22 cellular contexts compared by ENCODE assay signal in the genomic region with DNA sequence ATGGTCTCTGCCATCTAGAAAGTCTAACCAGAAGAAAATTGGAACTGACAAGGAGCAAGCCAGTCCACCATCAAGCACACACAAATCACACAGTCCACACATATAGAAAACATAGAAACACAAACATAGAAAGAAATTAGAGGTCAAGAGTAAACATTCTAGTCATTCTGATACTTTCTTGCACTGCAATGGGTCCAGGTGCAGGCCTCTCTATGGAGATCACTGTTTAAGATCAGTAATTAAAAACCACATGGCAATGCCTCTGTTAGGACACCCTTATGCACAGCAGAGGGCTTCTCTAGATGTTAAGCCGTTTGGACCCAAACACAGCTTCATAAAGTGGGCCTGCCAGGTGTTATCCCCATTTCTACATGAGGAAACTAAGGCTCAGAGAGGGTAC. TPM values are rescaled to one million over a fixed set of nuclear protein-coding genes. Genes with fewer than 3 reads are reported as not detected.
A peak's percentile ranks its signal among the peaks of the same experiment; 100 is the strongest.
DNase-seq lines count a peak whose midpoint lies in the region; ATAC-seq and TF ChIP-seq lines count a peak whose summit lies in the region.
"Had no signal": no experiment of that assay in that cellular context is flagged by ENCODE, and none has a peak within 500 bp of the region (broad histone marks: within the 10 kb centered on the region; RNA-seq: fewer than 3 reads in every experiment).

No MANE protein-coding gene starts in this region.

- H3K27me3 ChIP-seq in trophoblast cell (ENCODE audit: insufficient read depth, low read length): no peaks in the 10 kb centered on the region
- H3K27me3 ChIP-seq in gastroesophageal sphincter: no peaks in the 10 kb centered on the region

- H2AK5ac ChIP-seq in trophoblast cell (ENCODE audit: low read length): no peak overlapping the region

- no peak for TF ChIP-seq EP300 in gastroesophageal sphincter (IDR thresholded peaks at IDR 0.05)

- no peak overlapping the region for H3K18ac ChIP-seq in trophoblast cell (ENCODE audit: low read length)

- no peak for TF ChIP-seq POLR2A in gastroesophageal sphincter (IDR thresholded peaks at IDR 0.05)

- H3K36me3 ChIP-seq in trophoblast cell (ENCODE audit: control insufficient read depth in 1 of 2, insufficient read depth in 2 of 2, low read length in 2 of 2): no peaks in the 10 kb centered on the region
- H3K36me3 ChIP-seq in gastroesophageal sphincter: no peaks in the 10 kb centered on the region

- peak overlapping the region; percentile 39 for H3K4ac ChIP-seq in trophoblast cell (ENCODE audit: low read depth, low read length)

- no peak overlapping the region for H3K27ac ChIP-seq in trophoblast cell (ENCODE audit: low read depth, low read length)
- H3K27ac ChIP-seq in gastroesophageal sphincter: no peak overlapping the region

- H3K4me1 ChIP-seq in trophoblast cell (ENCODE audit: control insufficient read depth in 1 of 2, insufficient read depth in 2 of 2, low read length in 2 of 2): peaks cover 13 to 23% of the 10 kb centered on the region in 2 experiments
- H3K4me1 ChIP-seq in gastroesophageal sphincter: no peaks in the 10 kb centered on the region

- peaks cover 12% of the 10 kb centered on the region for H3K79me1 ChIP-seq in trophoblast cell (ENCODE audit: low read length)

- no peak overlapping the region for H3K9ac ChIP-seq in trophoblast cell (ENCODE audit: low read length)

- peak; percentile 62 for ATAC-seq in GM18868 (IDR thresholded peaks at IDR 0.05; ENCODE audit: unreplicated experiment)
- ATAC-seq in HG03280 (IDR thresholded peaks at IDR 0.05; ENCODE audit: unreplicated experiment): peak; percentile 50
- ATAC-seq in gastroesophageal sphincter: no peak
- no peak for ATAC-seq in HG03521 (IDR thresholded peaks at IDR 0.05; ENCODE audit: unreplicated experiment)
- ATAC-seq: HCT116, HepG2, Panc1 had no signal

- H2BK5ac ChIP-seq in trophoblast cell (ENCODE audit: low read depth, low read length, poor library complexity): no peak overlapping the region

- peak overlapping the region; percentile 52 for H2BK120ac ChIP-seq in trophoblast cell (ENCODE audit: insufficient read depth, low read length, poor library complexity)

- H3K9me3 ChIP-seq in trophoblast cell (ENCODE audit: insufficient read depth, low read depth, low read length) (no peaks in the 10 kb centered on the region), gastroesophageal sphincter (no peaks in the 10 kb centered on the region)

- H2AFZ ChIP-seq in trophoblast cell (ENCODE audit: insufficient read depth, low read length, poor library complexity): no peak overlapping the region

- peak overlapping the region; percentile 42 for H3K14ac ChIP-seq in trophoblast cell (ENCODE audit: low read length)

- no peak overlapping the region for H3K23ac ChIP-seq in trophoblast cell (ENCODE audit: low read length)

- no peak for TF ChIP-seq CTCF in GM10266 (IDR thresholded peaks at IDR 0.05; ENCODE audit: control insufficient read depth, insufficient read depth, low read depth, missing control alignments)
- TF ChIP-seq CTCF in gastroesophageal sphincter (IDR thresholded peaks at IDR 0.05): no peak

- H4K8ac ChIP-seq in trophoblast cell (ENCODE audit: low read depth, low read length): no peak overlapping the region

- H3K4me2 ChIP-seq in trophoblast cell (ENCODE audit: low read length): no peak overlapping the region

- peak overlapping the region; percentile 81 for H2BK12ac ChIP-seq in trophoblast cell (ENCODE audit: low read length)

- no CpG with 5 or more reads among the region's 1 CpG for WGBS in trophoblast cell (ENCODE audit: extremely low coverage, insufficient coverage, insufficient read length)
- 83% methylated on average over 1 of the region's 1 CpG; no CpG with 5 or more reads in 1 of the 2 donors for WGBS in gastroesophageal sphincter (ENCODE audit: low coverage in 1 of 2), 2 donors

- DNase-seq in GM10266 (ENCODE audit: extremely low spot score) (peak; percentile 17), trophoblast cell (no peak), occipital lobe (lab: John Stamatoyannopoulos, UW) (no peak)
- DNase-seq: CD8-positive, alpha-beta memory T cell; DMS153; DND-41; Kasumi-1; MV-4-11; NCI-H1105 treated with DMSO at 0.1 percent for 48 hours; NCI-H1694; NCI-H2029 treated with DMSO at 0.1 percent for 48 hours; NCI-H526 treated with DMSO at 0.1 percent for 48 hours; SHP77; T-helper 9 cell had no signal

- no peaks in the 10 kb centered on the region for H3K79me2 ChIP-seq in trophoblast cell (ENCODE audit: control insufficient read depth, insufficient read depth, low read length, poor library complexity)

- H4K12ac ChIP-seq in trophoblast cell (ENCODE audit: low read depth, low read length): no peak overlapping the region

- peak overlapping the region; percentile 73 for H4K91ac ChIP-seq in trophoblast cell (ENCODE audit: low read depth, low read length)

- H3K4me3 ChIP-seq in trophoblast cell (ENCODE audit: low read depth, low read length): no peak overlapping the region
- H3K4me3 ChIP-seq in gastroesophageal sphincter: no peak overlapping the region

RNA-seq across cellular contexts. Expression of a gene that starts 42.8 kb away (rescaled TPM):
- polyA plus RNA-seq in trophoblast cell (2013): 29.8 and 31.6 TPM in 2 replicates
- total RNA-seq in gastroesophageal sphincter: 10 to 100 TPM in 1 of 4 donors, 1 to 10 TPM in 3; 6.2 to 10.8 (median 7.8) TPM
- 44.3 TPM for total RNA-seq in occipital lobe
- polyA plus RNA-seq: CD14-positive monocyte had no signal

Comparison
In these comparisons a context has a peak if more than half of its experiments do, and no peak if none do; other contexts are left out.
1. ATAC-seq: peak in GM18868 (single experiment) and HG03280 (single experiment); none in gastroesophageal sphincter (single experiment) and HG03521 (single experiment).